In the genomic region with DNA sequence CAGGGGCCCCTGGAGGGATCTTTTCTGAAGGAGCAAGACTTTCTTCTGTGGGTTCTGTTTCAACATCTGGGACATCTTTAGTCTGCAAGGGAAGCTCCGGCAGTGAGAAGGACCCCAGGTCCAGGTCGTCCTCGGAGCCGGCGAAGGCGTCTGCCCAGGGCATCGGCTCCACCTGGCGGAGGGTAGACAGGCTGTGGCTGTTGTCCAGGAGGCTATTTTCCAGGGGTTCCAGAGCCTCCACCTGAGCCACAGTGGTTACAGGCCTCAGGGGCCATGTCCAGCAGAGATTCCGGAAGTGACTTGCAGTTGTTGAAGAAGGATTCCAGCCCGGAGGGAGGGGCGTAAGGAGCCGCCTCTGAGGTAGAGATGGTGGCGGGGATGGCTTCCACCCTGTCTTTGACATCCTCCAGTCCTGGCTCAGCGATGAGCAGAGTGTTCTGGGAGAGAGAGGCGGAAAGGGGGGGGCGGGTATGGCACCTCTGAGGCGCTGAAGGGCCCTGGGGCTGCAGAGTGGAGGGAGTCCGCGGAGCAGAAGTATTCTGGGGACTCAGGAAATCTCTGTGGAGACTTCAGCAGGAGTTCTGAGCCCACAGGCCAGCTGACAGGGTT, we compare ENCODE assay signal across 27 cellular contexts.
"Had no signal": no experiment of that assay in that cellular context is flagged by ENCODE, and none has a peak within 500 bp of the region (broad histone marks: within the 10 kb centered on the region; RNA-seq: fewer than 3 reads in every experiment).

No MANE protein-coding gene starts in this region.

- H2AFZ ChIP-seq: hepatocyte, neural progenitor cell, parathyroid adenoma had no signal

- H3K27ac ChIP-seq: coronary artery, esophagus muscularis mucosa, foreskin keratinocyte, gastroesophageal sphincter, heart left ventricle, hepatocyte, neural progenitor cell, parathyroid adenoma, prostate gland, right atrium auricular region, stomach, thyroid gland had no signal

- H3K9ac ChIP-seq: neural progenitor cell, parathyroid adenoma had no signal

- H3K27me3 ChIP-seq: esophagus muscularis mucosa, foreskin keratinocyte, gastroesophageal sphincter, heart left ventricle, hepatocyte, neural progenitor cell, right atrium auricular region, stomach, thyroid gland had no signal

- H3K9me3 ChIP-seq: prostate gland, right atrium auricular region, thyroid gland had no signal

- H3K27me3 Mint-ChIP-seq: naive B cell had no signal

- H3K36me3 Mint-ChIP-seq: neural progenitor cell; stimulated activated effector memory CD8-positive, alpha-beta T cell treated with anti-CD3 and anti-CD28 coated beads, Interleukin-12 subunit alpha, Interleukin-12 subunit beta, amount 100 ng/mL, for 72 hours had no signal

- H3K4me2 ChIP-seq: hepatocyte, neural progenitor cell had no signal

- H3K4me1 ChIP-seq: esophagus muscularis mucosa, foreskin keratinocyte, gastroesophageal sphincter, heart left ventricle, neural progenitor cell, parathyroid adenoma, prostate gland, right atrium auricular region, stomach, thyroid gland had no signal

- H3K9me3 Mint-ChIP-seq: stimulated activated effector memory CD8-positive, alpha-beta T cell treated with anti-CD3 and anti-CD28 coated beads, Interleukin-12 subunit alpha, Interleukin-12 subunit beta, amount 100 ng/mL, for 72 hours had no signal

- H3K4me3 ChIP-seq: coronary artery, esophagus muscularis mucosa, gastroesophageal sphincter, heart left ventricle, hepatocyte, mucosa of descending colon, neural progenitor cell, prostate gland, right atrium auricular region, stomach, thyroid gland had no signal

- H3K36me3 ChIP-seq: esophagus muscularis mucosa, gastroesophageal sphincter, heart left ventricle, neural progenitor cell, prostate gland, right atrium auricular region, stomach, thyroid gland had no signal

- DNase-seq: dermis blood vessel endothelial cell; effector memory CD4-positive, alpha-beta T cell; foreskin keratinocyte; kidney glomerular epithelial cell; left colon; mesenchymal stem cell; mucosa of descending colon; naive B cell; stimulated activated CD4-positive, alpha-beta T cell treated with anti-CD3 and anti-CD28 coated beads, Interleukin-2, amount 100 ng/mL, for 24 hours; stimulated activated CD4-positive, alpha-beta T cell treated with anti-CD3 and anti-CD28 coated beads, Interleukin-4, amount 100 ng/mL, for 24 hours; stimulated activated naive CD4-positive, alpha-beta T cell treated with Interleukin-2 at 50 U/mL for 16 hours; stomach; thyroid gland; trophoblast cell had no signal

- ATAC-seq: foreskin keratinocyte; gastroesophageal sphincter; left colon; left ventricle myocardium superior; mucosa of descending colon; stimulated activated effector memory CD8-positive, alpha-beta T cell treated with anti-CD3 and anti-CD28 coated beads, Interleukin-12 subunit alpha, Interleukin-12 subunit beta, amount 100 ng/mL, for 72 hours had no signal

- H3K4me3 Mint-ChIP-seq: mesothelial cell of epicardium; naive B cell; nephron; neural progenitor cell; stimulated activated effector memory CD8-positive, alpha-beta T cell treated with anti-CD3 and anti-CD28 coated beads, Interleukin-12 subunit alpha, Interleukin-12 subunit beta, amount 100 ng/mL, for 72 hours had no signal

- H3K4me1 Mint-ChIP-seq: mesothelial cell of epicardium; naive B cell; nephron; neural progenitor cell; stimulated activated effector memory CD8-positive, alpha-beta T cell treated with anti-CD3 and anti-CD28 coated beads, Interleukin-12 subunit alpha, Interleukin-12 subunit beta, amount 100 ng/mL, for 72 hours had no signal

- H3K79me2 ChIP-seq: hepatocyte, parathyroid adenoma had no signal

- H3K27ac Mint-ChIP-seq: mesothelial cell of epicardium; naive B cell; nephron; neural progenitor cell; stimulated activated effector memory CD8-positive, alpha-beta T cell treated with anti-CD3 and anti-CD28 coated beads, Interleukin-12 subunit alpha, Interleukin-12 subunit beta, amount 100 ng/mL, for 72 hours had no signal
